1 cellular context compared by ENCODE assay signal in the genomic region with DNA sequence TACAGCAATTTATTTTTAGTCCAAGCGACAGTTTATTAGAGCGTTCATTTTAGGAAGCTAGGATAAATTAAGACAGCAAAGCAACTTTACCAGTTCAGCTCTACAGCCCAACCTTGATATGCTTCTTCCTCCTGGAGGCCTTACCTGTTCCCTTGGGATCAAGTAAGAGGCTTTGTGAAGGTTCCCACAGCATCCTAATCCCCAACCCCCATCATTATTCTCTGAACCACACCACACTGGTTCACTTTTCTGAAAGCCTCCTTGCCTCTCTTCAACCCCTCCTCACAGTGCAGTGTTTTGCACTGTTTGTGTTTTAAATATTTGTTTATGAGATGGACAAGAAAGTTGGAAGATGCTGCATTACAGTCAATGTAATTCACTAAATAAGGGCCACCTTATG.
TF ChIP-seq lines count a peak whose summit lies in the region.

No MANE protein-coding gene starts in this region.

TF ChIP-seq in GM12878, 131 proteins besides CTCF, POLR2A, EP300 and RAD21:
- TF ChIP-seq SRF (IDR thresholded peaks at IDR 0.05; ENCODE audit: low read depth in 2 of 2, low read length in 2 of 2) (no peak), SPI1 (IDR thresholded peaks at IDR 0.05; ENCODE audit: borderline replicate concordance, insufficient read depth, low read depth, low read length) (no peak)
- TF ChIP-seq, protein P1, sequence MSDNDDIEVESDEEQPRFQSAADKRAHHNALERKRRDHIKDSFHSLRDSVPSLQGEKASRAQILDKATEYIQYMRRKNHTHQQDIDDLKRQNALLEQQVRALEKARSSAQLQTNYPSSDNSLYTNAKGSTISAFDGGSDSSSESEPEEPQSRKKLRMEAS (IDR thresholded peaks at IDR 0.05; ENCODE audit: low read depth, low read length), result no peak
